ENCODE assay signal across 20 cellular contexts in the genomic region with DNA sequence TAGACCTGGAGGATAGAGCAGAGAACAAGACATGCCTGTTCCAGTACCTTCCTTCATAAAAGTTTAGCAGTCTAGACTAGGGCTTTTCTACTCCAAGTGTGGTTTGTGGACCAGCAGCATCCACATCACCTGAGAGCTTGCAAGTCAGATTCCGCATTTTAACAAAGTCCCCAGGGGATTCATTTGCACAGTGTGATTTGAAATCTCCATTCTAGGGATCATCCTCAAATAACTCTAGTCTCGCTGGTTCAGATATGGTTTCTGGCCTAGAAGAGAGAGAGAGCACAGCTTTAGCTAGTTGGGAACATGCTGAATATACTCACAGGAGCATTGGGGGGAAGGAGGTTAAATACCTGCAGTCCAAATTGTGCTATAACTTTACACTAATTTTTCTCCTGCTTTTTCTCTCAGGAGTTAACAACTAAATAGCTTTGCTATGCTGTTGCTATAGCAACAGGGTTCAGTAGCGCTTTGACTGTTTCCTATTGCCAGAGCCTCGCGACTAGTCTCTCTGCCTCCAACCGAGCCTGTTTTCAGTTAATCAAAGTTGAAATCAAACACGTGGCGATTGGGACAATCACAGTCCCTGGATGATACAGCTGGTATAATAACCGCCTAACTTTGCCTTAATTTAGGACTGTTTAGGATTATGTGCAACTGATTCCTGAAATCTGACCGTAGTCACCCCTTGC.
DNase-seq lines count a peak whose midpoint lies in the region; ATAC-seq and TF ChIP-seq lines count a peak whose summit lies in the region.
"Had no signal": no experiment of that assay in that cellular context is flagged by ENCODE, and none has a peak within 500 bp of the region (broad histone marks: within the 10 kb centered on the region; RNA-seq: fewer than 3 reads in every experiment).

No MANE protein-coding gene starts in this region.

- H3K4me3 ChIP-seq in Jurkat, Clone E6-1 (ENCODE audit: low read length) = no peak overlapping the region
- H3K4me3 ChIP-seq in choroid plexus epithelial cell (ENCODE audit: low read depth, low read length) (no peak overlapping the region), neuronal stem cell (ENCODE audit: low read length in 2 of 2) (no peak overlapping the region)
- H3K4me3 ChIP-seq: adrenal gland, heart right ventricle, SJSA1 had no signal

- H4K8ac ChIP-seq in neuronal stem cell (ENCODE audit: low read depth, low read length) = no peak overlapping the region

- H3K23ac ChIP-seq in neuronal stem cell (ENCODE audit: low read depth, low read length, poor library complexity) = no peak overlapping the region

- H2BK5ac ChIP-seq in neuronal stem cell (ENCODE audit: low read length) = no peak overlapping the region

- H3K79me1 ChIP-seq in neuronal stem cell (ENCODE audit: low read depth, low read length) = no peaks in the 10 kb centered on the region

- H3K18ac ChIP-seq in neuronal stem cell (ENCODE audit: low read length) = no peak overlapping the region

- H2BK12ac ChIP-seq in neuronal stem cell (ENCODE audit: low read length) = no peak overlapping the region

- no peak overlapping the region for H3K9ac ChIP-seq in neuronal stem cell (ENCODE audit: low read depth, low read length, poor library complexity)

- intact Hi-C loops in activated T-helper 2 cell treated with anti-CD3 and anti-CD28 coated beads, Interferon-gamma antibody, Interleukin-2, Interleukin-4, amounts not matched to agents 10 μg/mL and 5 μg/mL and 100 μg/mL, durations not matched to agents 14 hours and 24 hours and 36 hours (cut with micrococcal nuclease) = no loop called here

- H3K27ac Mint-ChIP-seq in activated T-helper 2 cell treated with anti-CD3 and anti-CD28 coated beads, Interferon-gamma antibody, Interleukin-2, Interleukin-4, amounts not matched to agents 10 μg/mL and 5 μg/mL and 100 μg/mL, durations not matched to agents 14 hours and 24 hours and 36 hours = no peak overlapping the region

- no peak overlapping the region for H3K4me3 Mint-ChIP-seq in activated T-helper 2 cell treated with anti-CD3 and anti-CD28 coated beads, Interferon-gamma antibody, Interleukin-2, Interleukin-4, amounts not matched to agents 10 μg/mL and 5 μg/mL and 100 μg/mL, durations not matched to agents 14 hours and 24 hours and 36 hours (ENCODE audit: low read depth)

- no peak overlapping the region for H3K4me2 ChIP-seq in neuronal stem cell (ENCODE audit: insufficient read depth, low read length, poor library complexity, severe bottlenecking)

- no peak overlapping the region for H3K27ac ChIP-seq in neuronal stem cell (replicated peaks; ENCODE audit: low read length)
- H3K27ac ChIP-seq: adrenal gland, heart right ventricle, SJSA1 had no signal

- no peak for TF ChIP-seq CTCF in choroid plexus epithelial cell (conservative IDR thresholded peaks at IDR 0.05; ENCODE audit: low read depth, low read length)

- WGBS in neuronal stem cell (ENCODE audit: extremely low coverage in 2 of 2, insufficient read length in 2 of 2, insufficient replicate concordance in 1 of 2), 2 donors = no CpG with 5 or more reads among the region's 10 CpGs

- no peak overlapping the region for H3K14ac ChIP-seq in neuronal stem cell (ENCODE audit: low read length)

- H2BK15ac ChIP-seq in neuronal stem cell (ENCODE audit: low read length) = no peak overlapping the region

- H3K9me3 ChIP-seq in neuronal stem cell (replicated peaks in 1 of 2; ENCODE audit: control insufficient read depth in 2 of 2, insufficient read depth in 1 of 2, low read depth in 1 of 2, low read length in 2 of 2) = no peaks in the 10 kb centered on the region
- H3K9me3 ChIP-seq: adrenal gland, SJSA1 had no signal

- H2BK120ac ChIP-seq in neuronal stem cell (ENCODE audit: low read depth, low read length) = no peak overlapping the region

- H2AFZ ChIP-seq in neuronal stem cell (ENCODE audit: low read length) = no peak overlapping the region

- H3K27me3 Mint-ChIP-seq in activated T-helper 2 cell treated with anti-CD3 and anti-CD28 coated beads, Interferon-gamma antibody, Interleukin-2, Interleukin-4, amounts not matched to agents 10 μg/mL and 5 μg/mL and 100 μg/mL, durations not matched to agents 14 hours and 24 hours and 36 hours (ENCODE audit: low read depth) = no peaks in the 10 kb centered on the region

- H3K36me3 ChIP-seq in neuronal stem cell (replicated peaks in 1 of 2; ENCODE audit: control insufficient read depth in 2 of 2, insufficient read depth in 2 of 2, low read length in 2 of 2) = no peaks in the 10 kb centered on the region
- H3K36me3 ChIP-seq: adrenal gland, heart right ventricle, SJSA1 had no signal

- H4K91ac ChIP-seq in neuronal stem cell (ENCODE audit: low read depth, low read length, poor library complexity) = no peak overlapping the region

- no peak overlapping the region for H2AK5ac ChIP-seq in neuronal stem cell (ENCODE audit: low read depth, low read length)

- peaks cover 2 to 5% of the 10 kb centered on the region in 2 donors for H3K4me1 ChIP-seq in neuronal stem cell (ENCODE audit: control insufficient read depth in 2 of 2, insufficient read depth in 1 of 2, low read depth in 1 of 2, low read length in 2 of 2)
- H3K4me1 ChIP-seq: adrenal gland, SJSA1 had no signal

- H3K27me3 ChIP-seq in neuronal stem cell (ENCODE audit: control insufficient read depth in 3 of 3, insufficient read depth in 3 of 3, low read depth in 1 of 3, low read length in 3 of 3) = peaks cover 0 to 18% (median 0%) of the 10 kb centered on the region in 3 experiments
- H3K27me3 ChIP-seq: adrenal gland had no signal

- no peak overlapping the region for H3K4ac ChIP-seq in neuronal stem cell (ENCODE audit: low read length)

- H3K36me3 Mint-ChIP-seq in activated T-helper 2 cell treated with anti-CD3 and anti-CD28 coated beads, Interferon-gamma antibody, Interleukin-2, Interleukin-4, amounts not matched to agents 10 μg/mL and 5 μg/mL and 100 μg/mL, durations not matched to agents 14 hours and 24 hours and 36 hours (ENCODE audit: low read depth) = no peaks in the 10 kb centered on the region

- no peak for ATAC-seq in HG02763 (IDR thresholded peaks at IDR 0.05; ENCODE audit: unreplicated experiment)
- ATAC-seq: heart right ventricle, Panc1, right cardiac atrium had no signal

- DNase-seq in DMS79 treated with DMSO at 0.1 percent for 48 hours (lab: John Stamatoyannopoulos, UW) (peak; percentile 0), DMS79 (lab: John Stamatoyannopoulos, UW) (no peak), choroid plexus epithelial cell (ENCODE audit: low read depth) (peak; percentile 28), neuronal stem cell (ENCODE audit: low spot score) (peak; percentile 18), COLO829 (ENCODE audit: low spot score) (no peak)
- DNase-seq in Jurkat, Clone E6-1 (ENCODE audit: low read depth, low spot score) = peak; percentile 9
- no peak for DNase-seq in activated T-helper 2 cell treated with anti-CD3 and anti-CD28 coated beads, Interferon-gamma antibody, Interleukin-2, Interleukin-4, amounts not matched to agents 10 μg/mL and 5 μg/mL and 100 μg/mL, durations not matched to agents 14 hours and 24 hours and 36 hours (ENCODE audit: low spot score)
- DNase-seq: activated CD4-positive, alpha-beta T cell treated with anti-CD3 and anti-CD28 coated beads, Interleukin-2, amount 50 U/mL, for 4 hours; activated CD8-positive, alpha-beta memory T cell treated with anti-CD3 and anti-CD28 coated beads, Interleukin-2, amount 50 U/mL, for 48 hours; activated gamma-delta T cell; adrenal gland; heart right ventricle; Kasumi-1; NCI-H1092; NCI-H2081 treated with DMSO at 0.1 percent for 48 hours; right cardiac atrium; stimulated activated CD4-positive, alpha-beta T cell treated with anti-CD3 and anti-CD28 coated beads, Interleukin-15, amount 100 ng/mL, for 24 hours had no signal

- H3K4me1 Mint-ChIP-seq in activated T-helper 2 cell treated with anti-CD3 and anti-CD28 coated beads, Interferon-gamma antibody, Interleukin-2, Interleukin-4, amounts not matched to agents 10 μg/mL and 5 μg/mL and 100 μg/mL, durations not matched to agents 14 hours and 24 hours and 36 hours (ENCODE audit: low read depth) = no peaks in the 10 kb centered on the region

- H3K9me3 Mint-ChIP-seq in activated T-helper 2 cell treated with anti-CD3 and anti-CD28 coated beads, Interferon-gamma antibody, Interleukin-2, Interleukin-4, amounts not matched to agents 10 μg/mL and 5 μg/mL and 100 μg/mL, durations not matched to agents 14 hours and 24 hours and 36 hours = peaks cover 7% of the 10 kb centered on the region

Comparison
In these comparisons a context has a peak if more than half of its experiments do, and no peak if none do; other contexts are left out.
1. DNase-seq: peak in DMS79 treated with DMSO at 0.1 percent for 48 hours (single experiment), Jurkat, Clone E6-1 (single experiment), choroid plexus epithelial cell (single experiment) and neuronal stem cell (single experiment); none in DMS79 (single experiment), COLO829 (single experiment) and activated T-helper 2 cell treated with anti-CD3 and anti-CD28 coated beads, Interferon-gamma antibody, Interleukin-2, Interleukin-4, amounts not matched to agents 10 μg/mL and 5 μg/mL and 100 μg/mL, durations not matched to agents 14 hours and 24 hours and 36 hours (single experiment).